Comparison of ENCODE assay signal across 9 cellular contexts in genomic region chr17:142102-142661, GRCh38. TPM values are rescaled to one million over a fixed set of nuclear protein-coding genes. Genes with fewer than 3 reads are reported as not detected.
DNase-seq lines count a peak whose midpoint lies in the region; ATAC-seq, FAIRE-seq and TF ChIP-seq lines count a peak whose summit lies in the region.
"Had no signal": no experiment of that assay in that cellular context is flagged by ENCODE, and none has a peak within 500 bp of the region (broad histone marks: within the 10 kb centered on the region; RNA-seq: fewer than 3 reads in every experiment).

No MANE protein-coding gene starts in this region.

- H3K27me3 ChIP-seq in WERI-Rb-1 (ENCODE audit: insufficient read depth, low read depth, severe bottlenecking), result peaks cover 4% of the 10 kb centered on the region
- H3K27me3 ChIP-seq in right cardiac atrium (ENCODE audit: control insufficient read depth, insufficient read depth), result no peaks in the 10 kb centered on the region
- H3K27me3 ChIP-seq in stomach, result no peaks in the 10 kb centered on the region
- no peaks in the 10 kb centered on the region for H3K27me3 ChIP-seq in small intestine (ENCODE audit: control insufficient read depth in 2 of 2, insufficient read depth in 2 of 2, low read length in 2 of 2)

- no peaks in the 10 kb centered on the region for H3K9me3 ChIP-seq in WERI-Rb-1 (ENCODE audit: severe bottlenecking)
- no peaks in the 10 kb centered on the region for H3K9me3 ChIP-seq in right cardiac atrium (ENCODE audit: control insufficient read depth, low read length)
- H3K9me3 ChIP-seq in stomach, result no peaks in the 10 kb centered on the region
- no peaks in the 10 kb centered on the region for H3K9me3 ChIP-seq in small intestine (ENCODE audit: control insufficient read depth, low read depth)

- ATAC-seq in activated T-cell treated with anti-CD3 and anti-CD28 coated beads, Interleukin-2, amount 50 U/mL, for 4 hours, result no peak
- ATAC-seq in right cardiac atrium (no peak), GM21529 (IDR thresholded peaks at IDR 0.05; ENCODE audit: unreplicated experiment) (no peak)
- ATAC-seq: naive thymus-derived CD4-positive, alpha-beta T cell had no signal

- no peaks in the 10 kb centered on the region for H3K36me3 Mint-ChIP-seq in activated T-cell treated with anti-CD3 and anti-CD28 coated beads, Interleukin-2, amount 50 U/mL, for 24 hours (ENCODE audit: low read depth)
- no peaks in the 10 kb centered on the region for H3K36me3 Mint-ChIP-seq in activated T-cell treated with anti-CD3 and anti-CD28 coated beads, Interleukin-2, amount 50 U/mL, for 4 hours (ENCODE audit: insufficient read depth)
- H3K36me3 Mint-ChIP-seq: naive thymus-derived CD4-positive, alpha-beta T cell had no signal

- no peak for FAIRE-seq in small intestine (lab: Jason Lieb, UNC)

- H3K4me1 ChIP-seq in right cardiac atrium (ENCODE audit: control insufficient read depth, insufficient read depth, low read length) (no peaks in the 10 kb centered on the region), stomach (peaks cover 0 to 12% (median 7%) of the 10 kb centered on the region in 4 donors), small intestine (ENCODE audit: control insufficient read depth in 2 of 2, insufficient read depth in 1 of 2, low read depth in 1 of 2, low read length in 1 of 2) (no peaks in the 10 kb centered on the region)

- no peak overlapping the region for H3K27ac Mint-ChIP-seq in activated T-cell treated with anti-CD3 and anti-CD28 coated beads, Interleukin-2, amount 50 U/mL, for 24 hours
- H3K27ac Mint-ChIP-seq: naive thymus-derived CD4-positive, alpha-beta T cell had no signal

- TF ChIP-seq CTCF in WERI-Rb-1 (IDR thresholded peaks at IDR 0.05; ENCODE audit: low read depth, low read length), result no peak
- TF ChIP-seq CTCF in stomach (IDR thresholded peaks at IDR 0.05), result no peak

- peaks cover 13% of the 10 kb centered on the region for H3K36me3 ChIP-seq in WERI-Rb-1
- H3K36me3 ChIP-seq in stomach, result peaks cover 0 to 7% (median 0%) of the 10 kb centered on the region in 4 donors
- no peaks in the 10 kb centered on the region for H3K36me3 ChIP-seq in small intestine (ENCODE audit: control insufficient read depth in 2 of 2, insufficient read depth in 2 of 2, low read length in 2 of 2)

- H3K4me3 ChIP-seq in WERI-Rb-1 (ENCODE audit: low read depth, low read length) (no peak overlapping the region), right cardiac atrium (ENCODE audit: low read length) (no peak overlapping the region), stomach (no peak overlapping the region), small intestine (ENCODE audit: low read depth in 1 of 2, low read length in 2 of 2) (no peak overlapping the region)

- H3K9me3 Mint-ChIP-seq in activated T-cell treated with anti-CD3 and anti-CD28 coated beads, Interleukin-2, amount 50 U/mL, for 24 hours, result no peaks in the 10 kb centered on the region
- no peaks in the 10 kb centered on the region for H3K9me3 Mint-ChIP-seq in activated T-cell treated with anti-CD3 and anti-CD28 coated beads, Interleukin-2, amount 50 U/mL, for 4 hours
- H3K9me3 Mint-ChIP-seq: naive thymus-derived CD4-positive, alpha-beta T cell had no signal

- 93% methylated on average over 23 of the region's 23 CpGs for WGBS in right cardiac atrium
- WGBS in stomach, 5 donors, result 90 to 93% (median 92%) methylated on average over 23 of the region's 23 CpGs
- 91 to 94% (median 92%) methylated on average over 23 of the region's 23 CpGs for WGBS in small intestine, 3 donors

- H3K4me3 Mint-ChIP-seq in activated T-cell treated with anti-CD3 and anti-CD28 coated beads, Interleukin-2, amount 50 U/mL, for 24 hours, result no peak overlapping the region
- no peak overlapping the region for H3K4me3 Mint-ChIP-seq in activated T-cell treated with anti-CD3 and anti-CD28 coated beads, Interleukin-2, amount 50 U/mL, for 4 hours
- H3K4me3 Mint-ChIP-seq: naive thymus-derived CD4-positive, alpha-beta T cell had no signal

- peak; percentile 46 for DNase-seq in activated T-cell treated with anti-CD3 and anti-CD28 coated beads, Interleukin-2, amount 50 U/mL, for 24 hours
- DNase-seq in activated T-cell treated with anti-CD3 and anti-CD28 coated beads, Interleukin-2, amount 50 U/mL, for 4 hours, result no peak
- DNase-seq in WERI-Rb-1 (peak; percentile 61), right cardiac atrium (peak in 2 of 3 donors; percentile 56 to 63), stomach (peak; percentile 25), NK-92 (lab: John Stamatoyannopoulos, UW; ENCODE audit: unreplicated experiment) (no peak), small intestine (no peak)

- H3K27ac ChIP-seq in WERI-Rb-1 (no peak overlapping the region), right cardiac atrium (ENCODE audit: low read length) (no peak overlapping the region), stomach (no peak overlapping the region), small intestine (ENCODE audit: low read depth in 1 of 2, low read length in 1 of 2) (no peak overlapping the region)

- peaks cover 2% of the 10 kb centered on the region for H3K4me1 Mint-ChIP-seq in activated T-cell treated with anti-CD3 and anti-CD28 coated beads, Interleukin-2, amount 50 U/mL, for 24 hours (ENCODE audit: low read depth)
- H3K4me1 Mint-ChIP-seq in activated T-cell treated with anti-CD3 and anti-CD28 coated beads, Interleukin-2, amount 50 U/mL, for 4 hours (ENCODE audit: low read depth), result peaks cover 2% of the 10 kb centered on the region

- H3K27me3 Mint-ChIP-seq in activated T-cell treated with anti-CD3 and anti-CD28 coated beads, Interleukin-2, amount 50 U/mL, for 24 hours, result peaks cover 11% of the 10 kb centered on the region
- H3K27me3 Mint-ChIP-seq in activated T-cell treated with anti-CD3 and anti-CD28 coated beads, Interleukin-2, amount 50 U/mL, for 4 hours (ENCODE audit: low read depth), result peaks cover 4% of the 10 kb centered on the region

- no peak for TF ChIP-seq POLR2A in stomach (IDR thresholded peaks at IDR 0.05)

- intact Hi-C loops in right cardiac atrium (cut with DNase I), result no loop called here
- intact Hi-C loops in stomach (cut with DNase I; ENCODE audit: low total_unique reads), result no loop called here

- TF ChIP-seq EP300 in stomach (IDR thresholded peaks at IDR 0.05), result no peak

RNA-seq across cellular contexts. Expression of gene SCGB1C2, which starts 4.8 kb away (rescaled TPM):
- not detected for total RNA-seq in activated T-cell treated with anti-CD3 and anti-CD28 coated beads, Interleukin-2, amount 50 U/mL, for 4 hours
- not detected for total RNA-seq in right cardiac atrium
- not detected for polyA plus RNA-seq in right cardiac atrium
- total RNA-seq in stomach, result not detected
- polyA plus RNA-seq in stomach, result not detected
- not detected for polyA plus RNA-seq in small intestine
- total RNA-seq: naive thymus-derived CD4-positive, alpha-beta T cell had no signal
- polyA plus RNA-seq: naive thymus-derived CD4-positive, alpha-beta T cell had no signal

RNA-seq across cellular contexts. Expression of gene DOC2B, which starts 39.3 kb away (rescaled TPM):
- under 1 TPM in 2 of 3 donors, not detected in 1; 0.13 to 0.30 TPM for total RNA-seq in activated T-cell treated with anti-CD3 and anti-CD28 coated beads, Interleukin-2, amount 50 U/mL, for 4 hours
- 1 to 10 TPM; 2.3 to 5.3 (median 3.0) TPM for total RNA-seq in right cardiac atrium
- 2.8 TPM for polyA plus RNA-seq in right cardiac atrium
- total RNA-seq in stomach, result 10 to 100 TPM in 1 of 5 donors, 1 to 10 TPM in 3, under 1 TPM in 1; 0.45 to 11.7 (median 5.1) TPM
- polyA plus RNA-seq in stomach, result 1 to 10 TPM; 1.5 to 3.8 (median 1.8) TPM
- 10 to 100 TPM in 1 of 3 donors, under 1 TPM in 2; under 0.01 to 12.7 (median 0.27) TPM for polyA plus RNA-seq in small intestine
- polyA plus RNA-seq: naive thymus-derived CD4-positive, alpha-beta T cell had no signal

Comparison
In these comparisons a context has a peak if more than half of its experiments do, and no peak if none do; other contexts are left out.
1. DNase-seq: peak in activated T-cell treated with anti-CD3 and anti-CD28 coated beads, Interleukin-2, amount 50 U/mL, for 24 hours (single experiment), WERI-Rb-1 (single experiment), right cardiac atrium (2 of 3) and stomach (single experiment); none in activated T-cell treated with anti-CD3 and anti-CD28 coated beads, Interleukin-2, amount 50 U/mL, for 4 hours (single experiment), NK-92 (single experiment) and small intestine (single experiment).